Comparison of ENCODE assay signal across 8 cellular contexts in genomic region chr1:155912056-155912536, GRCh38. TPM values are rescaled to one million over a fixed set of nuclear protein-coding genes. Genes with fewer than 3 reads are reported as not detected.
A peak's percentile ranks its signal among the peaks of the same experiment; 100 is the strongest.
DNase-seq lines count a peak whose midpoint lies in the region; ATAC-seq and TF ChIP-seq lines count a peak whose summit lies in the region.

No MANE protein-coding gene starts in this region.

- no peaks in the 10 kb centered on the region for H3K9me3 Mint-ChIP-seq in effector memory CD8-positive, alpha-beta T cell

- TF ChIP-seq CTCF in GM06990 (IDR thresholded peaks at IDR 0.05; ENCODE audit: insufficient read depth, low read length, poor library complexity, severe bottlenecking) (no peak), OCI-LY1 (IDR thresholded peaks at IDR 0.05; ENCODE audit: low read length) (no peak), osteoblast (IDR thresholded peaks at IDR 0.05; ENCODE audit: extremely low read depth, low read depth, low read length) (no peak)

- peak; percentile 14 for DNase-seq in GM06990 (ENCODE audit: extremely low read depth, insufficient read length)
- DNase-seq in effector memory CD8-positive, alpha-beta T cell = no peak
- no peak for DNase-seq in osteoblast (ENCODE audit: insufficient read length, low spot score, missing footprints)
- DNase-seq in NCI-H1436 treated with DMSO at 0.1 percent for 48 hours (lab: John Stamatoyannopoulos, UW) = no peak
- DNase-seq in COLO829 (ENCODE audit: low spot score) = no peak
- DNase-seq in RPMI8226 = no peak

- H3F3A ChIP-seq in OCI-LY1 (ENCODE audit: insufficient read depth, low read length) = peaks cover 9% of the 10 kb centered on the region

- no peak overlapping the region for H2AFZ ChIP-seq in OCI-LY1 (ENCODE audit: low read length)
- no peak overlapping the region for H2AFZ ChIP-seq in osteoblast (ENCODE audit: low read length)

- H3K27ac ChIP-seq in OCI-LY1 (ENCODE audit: low read depth, low read length, poor library complexity, severe bottlenecking) = peak overlapping the region; percentile 80
- H3K27ac ChIP-seq in osteoblast (ENCODE audit: low read depth, low read length) = peak overlapping the region; percentile 81

- peak overlapping the region; percentile 89 to 96 for H3K4me3 Mint-ChIP-seq in effector memory CD8-positive, alpha-beta T cell

- no peaks in the 10 kb centered on the region for H3K27me3 Mint-ChIP-seq in effector memory CD8-positive, alpha-beta T cell

- ATAC-seq in effector memory CD8-positive, alpha-beta T cell (replicated peaks) = no peak
- ATAC-seq in GM21528 (IDR thresholded peaks at IDR 0.05; ENCODE audit: low FRiP score, unreplicated experiment) = no peak

- H4K20me1 ChIP-seq in OCI-LY1 (ENCODE audit: insufficient read depth, low read length) (no peaks in the 10 kb centered on the region), osteoblast (ENCODE audit: insufficient read depth, low read length) (no peaks in the 10 kb centered on the region)

- H3K36me3 ChIP-seq in GM06990 (ENCODE audit: control insufficient read depth, insufficient read depth, low read length) (peaks cover 7% of the 10 kb centered on the region), OCI-LY1 (ENCODE audit: insufficient read depth, low read length) (peaks cover 77% of the 10 kb centered on the region), osteoblast (ENCODE audit: insufficient read depth, low read length) (peaks cover 75% of the 10 kb centered on the region)

- H3K27ac Mint-ChIP-seq in effector memory CD8-positive, alpha-beta T cell = peak overlapping the region; percentile 96 to 98

- no peaks in the 10 kb centered on the region for H3K9me3 ChIP-seq in OCI-LY1 (ENCODE audit: low read length)
- H3K9me3 ChIP-seq in osteoblast (ENCODE audit: low read depth, low read length) = no peaks in the 10 kb centered on the region

- H3K36me3 Mint-ChIP-seq in effector memory CD8-positive, alpha-beta T cell (ENCODE audit: insufficient read depth) = peaks cover 92% of the 10 kb centered on the region

- H3K4me2 ChIP-seq in OCI-LY1 (ENCODE audit: low read length) (peak overlapping the region; percentile 95), osteoblast (ENCODE audit: insufficient read depth, low read length) (peak overlapping the region; percentile 97)

- H3K27me3 ChIP-seq in GM06990 (replicated peaks; ENCODE audit: control insufficient read depth, insufficient read depth, low read length) (no peaks in the 10 kb centered on the region), OCI-LY1 (ENCODE audit: insufficient read depth, low read length) (no peaks in the 10 kb centered on the region), osteoblast (ENCODE audit: insufficient read depth, low read length) (no peaks in the 10 kb centered on the region)

- peaks cover 12 to 15% of the 10 kb centered on the region in 2 donors for H3K4me1 Mint-ChIP-seq in effector memory CD8-positive, alpha-beta T cell (ENCODE audit: low read depth in 2 of 2)

- H3K9me2 ChIP-seq in OCI-LY1 (ENCODE audit: low read depth, low read length) = no peaks in the 10 kb centered on the region

- H3K4me1 ChIP-seq in OCI-LY1 (ENCODE audit: insufficient read depth, low read length, severe bottlenecking) (peaks cover 23% of the 10 kb centered on the region), osteoblast (ENCODE audit: insufficient read depth, low read length) (peaks cover 37% of the 10 kb centered on the region)

- H3K9ac ChIP-seq in OCI-LY1 (ENCODE audit: low read length) = peak overlapping the region; percentile 65; the same call in 1 of the 2 replicates

- H3K4me3 ChIP-seq in GM06990 (replicated peaks; ENCODE audit: low read depth, low read length) (no peak overlapping the region), OCI-LY1 (ENCODE audit: low read depth, low read length, poor library complexity, severe bottlenecking) (no peak overlapping the region), osteoblast (ENCODE audit: insufficient read depth, low read length) (no peak overlapping the region)

- H3K79me2 ChIP-seq in OCI-LY1 (ENCODE audit: insufficient read depth, low read length) = no peaks in the 10 kb centered on the region
- H3K79me2 ChIP-seq in osteoblast (ENCODE audit: insufficient read depth, low read length) = peaks cover 33% of the 10 kb centered on the region

RNA-seq across cellular contexts. Expression of gene RIT1, which starts 0.9 kb away (rescaled TPM):
- total RNA-seq in osteoblast = 36.9 and 39.5 TPM in 2 replicates

RNA-seq across cellular contexts. Expression of gene KHDC4, which starts 22.1 kb away (rescaled TPM):
- 32.7 and 37.3 TPM in 2 replicates for total RNA-seq in osteoblast

RNA-seq across cellular contexts. Expression of gene RXFP4, which starts 29.3 kb away (rescaled TPM):
- not detected in 2 replicates for total RNA-seq in osteoblast

RNA-seq across cellular contexts. Expression of gene SYT11, which starts 52.7 kb away (rescaled TPM):
- 33.3 and 34.5 TPM in 2 replicates for total RNA-seq in osteoblast

RNA-seq across cellular contexts. Expression of gene GON4L, which starts 55.1 kb away (rescaled TPM):
- 39.4 and 44.2 TPM in 2 replicates for total RNA-seq in osteoblast
